Comparison of ENCODE assay signal across 1 cellular context in the genomic region with DNA sequence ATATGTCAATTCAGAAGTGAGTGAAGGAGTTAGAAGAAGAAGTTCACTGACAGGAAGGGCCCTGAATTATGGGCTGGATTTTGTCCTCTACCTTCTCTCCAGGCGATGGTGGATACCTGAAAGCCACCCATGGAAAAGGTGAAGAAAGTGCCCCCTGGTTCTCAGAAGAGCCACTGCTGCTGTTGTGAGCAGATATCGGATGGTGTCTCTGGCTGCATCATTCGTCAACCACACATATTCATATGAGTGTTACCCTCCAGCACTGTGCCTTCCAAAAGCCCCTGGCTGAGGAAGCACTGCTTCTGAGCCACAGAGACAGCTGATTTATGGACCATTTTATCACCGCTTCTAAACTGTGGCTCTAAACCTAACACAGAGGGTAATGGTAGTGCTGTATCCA.
TF ChIP-seq lines count a peak whose summit lies in the region.

No MANE protein-coding gene starts in this region.

TF ChIP-seq in HepG2, 621 proteins besides CTCF, POLR2A, EP300 and RAD21:
- TF ChIP-seq, protein P1, sequence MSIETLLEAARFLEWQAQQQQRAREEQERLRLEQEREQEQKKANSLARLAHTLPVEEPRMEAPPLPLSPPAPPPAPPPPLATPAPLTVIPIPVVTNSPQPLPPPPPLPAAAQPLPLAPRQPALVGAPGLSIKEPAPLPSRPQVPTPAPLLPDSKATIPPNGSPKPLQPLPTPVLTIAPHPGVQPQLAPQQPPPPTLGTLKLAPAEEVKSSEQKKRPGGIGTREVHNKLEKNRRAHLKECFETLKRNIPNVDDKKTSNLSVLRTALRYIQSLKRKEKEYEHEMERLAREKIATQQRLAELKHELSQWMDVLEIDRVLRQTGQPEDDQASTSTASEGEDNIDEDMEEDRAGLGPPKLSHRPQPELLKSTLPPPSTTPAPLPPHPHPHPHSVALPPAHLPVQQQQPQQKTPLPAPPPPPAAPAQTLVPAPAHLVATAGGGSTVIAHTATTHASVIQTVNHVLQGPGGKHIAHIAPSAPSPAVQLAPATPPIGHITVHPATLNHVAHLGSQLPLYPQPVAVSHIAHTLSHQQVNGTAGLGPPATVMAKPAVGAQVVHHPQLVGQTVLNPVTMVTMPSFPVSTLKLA (IDR thresholded peaks at IDR 0.05): no peak
